ENCODE assay signal across 1 cellular context in genomic region chr21:42975886-42976608, GRCh38.
TF ChIP-seq lines count a peak whose summit lies in the region.

No MANE protein-coding gene starts in this region.

TF ChIP-seq in A549, 52 proteins besides CTCF, POLR2A, EP300 and RAD21 (continued from another document):
- TF ChIP-seq, protein P1, sequence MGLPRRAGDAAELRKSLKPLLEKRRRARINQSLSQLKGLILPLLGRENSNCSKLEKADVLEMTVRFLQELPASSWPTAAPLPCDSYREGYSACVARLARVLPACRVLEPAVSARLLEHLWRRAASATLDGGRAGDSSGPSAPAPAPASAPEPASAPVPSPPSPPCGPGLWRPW (IDR thresholded peaks at IDR 0.05), result no peak
- TF ChIP-seq FOSB (CRISPR knock-in tag; IDR thresholded peaks at IDR 0.05), result no peak
- no peak for TF ChIP-seq CEBPB (IDR thresholded peaks at IDR 0.05)
- no peak for TF ChIP-seq MAFK (IDR thresholded peaks at IDR 0.05; ENCODE audit: partially characterized antibody)
- no peak for TF ChIP-seq HMGXB4 (CRISPR knock-in tag; IDR thresholded peaks at IDR 0.05; ENCODE audit: borderline replicate concordance)
- no peak for TF ChIP-seq ATOH8 (CRISPR knock-in tag; IDR thresholded peaks at IDR 0.05; ENCODE audit: low read depth)
- TF ChIP-seq CBX8 (IDR thresholded peaks at IDR 0.05), result no peak
- no peak for TF ChIP-seq HOXA7 (CRISPR knock-in tag; IDR thresholded peaks at IDR 0.05)
- no peak for TF ChIP-seq RFX5 (IDR thresholded peaks at IDR 0.05)
- no peak for TF ChIP-seq CHD4 (IDR thresholded peaks at IDR 0.05; ENCODE audit: borderline replicate concordance)
- no peak for TF ChIP-seq PHF8 (IDR thresholded peaks at IDR 0.05; ENCODE audit: borderline replicate concordance, low read depth)
